ENCODE assay signal across 26 cellular contexts in genomic region chr18:24972577-24972976, GRCh38.
"Had no signal": no experiment of that assay in that cellular context is flagged by ENCODE, and none has a peak within 500 bp of the region (broad histone marks: within the 10 kb centered on the region; RNA-seq: fewer than 3 reads in every experiment).

No MANE protein-coding gene starts in this region.

- ATAC-seq: stimulated activated effector memory CD8-positive, alpha-beta T cell treated with anti-CD3 and anti-CD28 coated beads, Interleukin-12 subunit alpha, Interleukin-12 subunit beta, amount 100 ng/mL, for 72 hours; stimulated activated memory B cell treated with anti-CD40 and anti-IgM and Interleukin-4, amounts not matched to agents 10 μg/mL and 1 μg/mL and 100 μg/mL, for 72 hours; stimulated activated naive B cell treated with anti-CD40 and anti-IgM and Interleukin-4, amounts not matched to agents 10 μg/mL and 1 μg/mL and 100 μg/mL, for 72 hours; stimulated activated naive CD8-positive, alpha-beta T cell treated with anti-CD3 and anti-CD28 coated beads, Interleukin-15, amount 100 ng/mL, for 72 hours; stimulated activated naive CD8-positive, alpha-beta T cell treated with anti-CD3 and anti-CD28 coated beads, Interleukin-15, Interleukin-2, amounts not matched to agents 100 U/mL and 50 U/mL, for 24 hours; upper lobe of right lung had no signal

- H3K9me3 ChIP-seq: stomach, suprapubic skin, testis, thoracic aorta, thyroid gland, tibial artery, tibial nerve, transverse colon, upper lobe of left lung, upper lobe of right lung, uterus, vagina had no signal

- DNase-seq: stimulated activated CD4-positive, alpha-beta T cell treated with anti-CD3 and anti-CD28 coated beads, Interleukin-2, amount 100 ng/mL, for 48 hours; stimulated activated CD4-positive, alpha-beta T cell treated with anti-CD3 and anti-CD28 coated beads, Interleukin-4, amount 100 ng/mL, for 1 hour; stimulated activated CD4-positive, alpha-beta T cell treated with anti-CD3 and anti-CD28 coated beads, Interleukin-4, amount 100 ng/mL, for 24 hours; stimulated activated CD4-positive, alpha-beta T cell treated with anti-CD3 and anti-CD28 coated beads, Interleukin-4, amount 100 ng/mL, for 4 hours; stimulated activated CD8-positive, alpha-beta memory T cell treated with anti-CD3 and anti-CD28 coated beads, Interleukin-4, amount 100 ng/mL, for 48 hours; stimulated activated naive B cell treated with anti-CD40 and anti-IgM and Interleukin-4, amounts not matched to agents 10 μg/mL and 1 μg/mL and 100 μg/mL, for 72 hours; stimulated activated naive CD4-positive, alpha-beta T cell; stimulated activated naive CD4-positive, alpha-beta T cell treated with Interleukin-2 at 50 U/mL for 16 hours; stimulated activated naive CD8-positive, alpha-beta T cell treated with anti-CD3 and anti-CD28 coated beads, Interleukin-15, amount 100 ng/mL, for 72 hours; stimulated activated naive CD8-positive, alpha-beta T cell treated with anti-CD3 and anti-CD28 coated beads, Interleukin-15, Interleukin-2, amounts not matched to agents 100 U/mL and 50 U/mL, for 24 hours; stomach; substantia nigra; testis; thyroid gland; tibial artery; transverse colon; trophoblast cell; upper lobe of right lung; uterus had no signal

- H3K4me3 ChIP-seq: stomach, suprapubic skin, testis, thoracic aorta, thyroid gland, tibial artery, tibial nerve, transverse colon, upper lobe of left lung, upper lobe of right lung, uterus, vagina had no signal

- H3K4me1 ChIP-seq: stomach, suprapubic skin, testis, thyroid gland, tibial artery, tibial nerve, transverse colon, upper lobe of left lung, upper lobe of right lung, uterus, vagina had no signal

- H3K36me3 ChIP-seq: stomach, suprapubic skin, thoracic aorta, thyroid gland, tibial artery, tibial nerve, transverse colon, upper lobe of left lung, upper lobe of right lung, uterus, vagina had no signal

- H3K27me3 ChIP-seq: stomach, suprapubic skin, testis, thyroid gland, tibial artery, tibial nerve, transverse colon, upper lobe of left lung, upper lobe of right lung, uterus, vagina had no signal

- H3K27ac ChIP-seq: stomach, suprapubic skin, testis, thoracic aorta, thyroid gland, tibial artery, tibial nerve, transverse colon, upper lobe of left lung, upper lobe of right lung, uterus, vagina had no signal
